13 cellular contexts compared by ENCODE assay signal in the genomic region with DNA sequence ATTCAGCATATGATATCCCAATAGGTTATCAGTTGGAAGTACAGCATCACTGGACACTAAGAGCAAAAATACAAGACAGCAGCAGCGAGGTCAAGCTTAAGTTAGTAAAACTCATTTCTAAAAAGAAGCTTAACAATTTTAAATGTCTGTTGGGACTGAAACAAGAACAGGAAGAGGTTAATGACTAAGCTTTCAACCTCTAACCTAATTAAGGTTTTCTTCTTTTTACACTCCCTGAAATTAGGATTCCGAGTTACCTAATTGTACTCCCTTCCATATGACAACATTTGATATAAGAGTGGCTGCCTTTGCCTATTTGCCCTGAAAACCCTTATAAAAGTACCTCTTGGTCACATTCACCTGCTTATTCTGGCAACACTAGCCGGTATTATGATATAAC. TPM values are rescaled to one million over a fixed set of nuclear protein-coding genes. Genes with fewer than 3 reads are reported as not detected.
DNase-seq lines count a peak whose midpoint lies in the region; ATAC-seq, FAIRE-seq and TF ChIP-seq lines count a peak whose summit lies in the region.
"Had no signal": no experiment of that assay in that cellular context is flagged by ENCODE, and none has a peak within 500 bp of the region (broad histone marks: within the 10 kb centered on the region; RNA-seq: fewer than 3 reads in every experiment).

No MANE protein-coding gene starts in this region.

- peak overlapping the region; percentile 71 for H3K27ac Mint-ChIP-seq in activated CD8-positive, alpha-beta T cell treated with anti-CD3 and anti-CD28 coated beads for 36 hours
- peak overlapping the region; percentile 95 for H3K27ac Mint-ChIP-seq in mesothelial cell of epicardium

- H3K36me3 Mint-ChIP-seq in activated CD8-positive, alpha-beta T cell treated with anti-CD3 and anti-CD28 coated beads for 36 hours (ENCODE audit: low read depth) = peaks cover 17% of the 10 kb centered on the region
- no peaks in the 10 kb centered on the region for H3K36me3 Mint-ChIP-seq in mesothelial cell of epicardium

- ATAC-seq in DND-41 (ENCODE audit: insufficient read depth, low read depth) = no peak
- peak; percentile 27 for ATAC-seq in HG02610 (IDR thresholded peaks at IDR 0.05; ENCODE audit: unreplicated experiment)
- ATAC-seq in activated CD8-positive, alpha-beta T cell treated with anti-CD3 and anti-CD28 coated beads for 36 hours = no peak
- ATAC-seq: HepG2 had no signal

- H3K4me1 Mint-ChIP-seq in activated CD8-positive, alpha-beta T cell treated with anti-CD3 and anti-CD28 coated beads for 36 hours (ENCODE audit: low read depth) = peaks cover 56% of the 10 kb centered on the region
- H3K4me1 Mint-ChIP-seq in mesothelial cell of epicardium = peaks cover 44% of the 10 kb centered on the region

- H3K9ac ChIP-seq in DND-41 (ENCODE audit: low read depth, low read length) = no peak overlapping the region

- peak overlapping the region; percentile 29 for H3K4me3 Mint-ChIP-seq in activated CD8-positive, alpha-beta T cell treated with anti-CD3 and anti-CD28 coated beads for 36 hours
- H3K4me3 Mint-ChIP-seq in mesothelial cell of epicardium = no peak overlapping the region

- no peaks in the 10 kb centered on the region for H3K27me3 Mint-ChIP-seq in activated CD8-positive, alpha-beta T cell treated with anti-CD3 and anti-CD28 coated beads for 36 hours
- H3K27me3 Mint-ChIP-seq in mesothelial cell of epicardium (ENCODE audit: low read depth) = no peaks in the 10 kb centered on the region

- CTCF ChIA-PET in activated CD8-positive, alpha-beta T cell treated with anti-CD3 and anti-CD28 coated beads for 36 hours (lab: Charles Lee) = interaction anchor here (0.8 to 1.9 kb wide), 8 partner anchors 12 to 502 kb away, joined by 3 to 13 read pairs (median 4); no protein-coding TSS in a partner anchor

- FAIRE-seq in HTR-8/SVneo (lab: Jason Lieb, UNC) = no peak
- FAIRE-seq: endometrium, HepG2 had no signal

- peaks cover 51% of the 10 kb centered on the region for H4K20me1 ChIP-seq in DND-41 (ENCODE audit: insufficient read depth, low read length)

- H3K4me1 ChIP-seq in DND-41 (ENCODE audit: insufficient read depth, low read length) = peaks cover 28% of the 10 kb centered on the region

- no peak overlapping the region for H3K27ac ChIP-seq in DND-41 (ENCODE audit: low read length)

- POLR2A ChIA-PET in activated CD8-positive, alpha-beta T cell treated with anti-CD3 and anti-CD28 coated beads for 36 hours (lab: Charles Lee) = interaction anchor here (1.5 to 2.5 kb wide), 2 partner anchors 16 to 35 kb away, joined by 5 to 11 read pairs; partner anchors contain the start of gene COG1

- TF ChIP-seq CTCF in DND-41 (IDR thresholded peaks at IDR 0.05; ENCODE audit: borderline replicate concordance, extremely low read depth, low read length, poor library complexity, severe bottlenecking) = no peak
- no peak for TF ChIP-seq CTCF in activated CD8-positive, alpha-beta T cell treated with anti-CD3 and anti-CD28 coated beads for 36 hours (IDR thresholded peaks at IDR 0.05)
- TF ChIP-seq CTCF in mesothelial cell of epicardium (IDR thresholded peaks at IDR 0.05; ENCODE audit: unreplicated experiment) = no peak

- intact Hi-C loops in activated CD8-positive, alpha-beta T cell treated with anti-CD3 and anti-CD28 coated beads for 36 hours (cut with micrococcal nuclease) = no loop called here
- intact Hi-C loops in posterior cingulate gyrus (cut with DNase I) = no loop called here

- peaks cover 87% of the 10 kb centered on the region for H3K79me2 ChIP-seq in DND-41 (ENCODE audit: insufficient read depth, low read length)

- DNase-seq in DND-41 (no peak), mesothelial cell of epicardium (ENCODE audit: low spot score in 2 of 2, unreplicated experiment in 2 of 2) (no peak), posterior cingulate gyrus (no peak), HTR-8/SVneo (ENCODE audit: insufficient read length, low spot score) (no peak)
- DNase-seq in activated CD8-positive, alpha-beta T cell treated with anti-CD3 and anti-CD28 coated beads for 36 hours = no peak
- DNase-seq in stimulated activated naive CD4-positive, alpha-beta T cell (lab: John Stamatoyannopoulos, UW) = no peak
- DNase-seq: DMS79 treated with DMSO at 0.1 percent for 48 hours, NCI-H226, nucleus accumbens had no signal

- no peaks in the 10 kb centered on the region for H3K9me3 ChIP-seq in DND-41 (ENCODE audit: insufficient read depth, low read length, severe bottlenecking)

- H3K9me3 Mint-ChIP-seq in activated CD8-positive, alpha-beta T cell treated with anti-CD3 and anti-CD28 coated beads for 36 hours = no peaks in the 10 kb centered on the region
- H3K9me3 Mint-ChIP-seq in mesothelial cell of epicardium = no peaks in the 10 kb centered on the region

- H3K4me3 ChIP-seq in DND-41 (ENCODE audit: low read depth in 1 of 2, low read length in 2 of 2) = no peak overlapping the region

- no peak overlapping the region for H2AFZ ChIP-seq in DND-41 (ENCODE audit: low read depth, low read length)

- peaks cover 22% of the 10 kb centered on the region for H3K36me3 ChIP-seq in DND-41 (ENCODE audit: insufficient read depth, low read length)

- H3K27me3 ChIP-seq in DND-41 (ENCODE audit: insufficient read depth, low read length, poor library complexity) = no peaks in the 10 kb centered on the region

- H3K4me2 ChIP-seq in DND-41 (ENCODE audit: insufficient read depth, low read length) = peak overlapping the region; percentile 3; the same call in 1 of the 2 replicates

RNA-seq across cellular contexts. Expression of gene CPSF4L, which starts 34.3 kb away (rescaled TPM):
- total RNA-seq in activated CD8-positive, alpha-beta T cell treated with anti-CD3 and anti-CD28 coated beads for 36 hours = not detected
- 0.40 TPM in 1 of 3 replicates, not detected in the others for total RNA-seq in mesothelial cell of epicardium
- total RNA-seq: T-helper 2 cell treated with Interferon-gamma antibody and Interleukin-4, amounts not matched to agents 100 ng/mL and 5 ng/mL, for 36 hours had no signal

RNA-seq across cellular contexts. Expression of gene COG1, which starts 34.5 kb away (rescaled TPM):
- 10 to 100 TPM; 24.6 to 27.9 TPM for total RNA-seq in activated CD8-positive, alpha-beta T cell treated with anti-CD3 and anti-CD28 coated beads for 36 hours
- 44.0 to 50.4 TPM (median 47.6 TPM) in 3 replicates for total RNA-seq in mesothelial cell of epicardium
